ENCODE assay signal across 9 cellular contexts in genomic region chr1:201503397-201504176, GRCh38. TPM values are rescaled to one million over a fixed set of nuclear protein-coding genes. Genes with fewer than 3 reads are reported as not detected.
DNase-seq lines count a peak whose midpoint lies in the region; ATAC-seq and TF ChIP-seq lines count a peak whose summit lies in the region.
"Had no signal": no experiment of that assay in that cellular context is flagged by ENCODE, and none has a peak within 500 bp of the region (broad histone marks: within the 10 kb centered on the region; RNA-seq: fewer than 3 reads in every experiment).

No MANE protein-coding gene starts in this region.

- peaks cover 37% of the 10 kb centered on the region for H3K4me1 ChIP-seq in BLaER1
- peaks cover 18% of the 10 kb centered on the region for H3K4me1 ChIP-seq in endodermal cell (ENCODE audit: control insufficient read depth, insufficient read depth, low read length)

- H3K4me2 ChIP-seq in BLaER1 = peak overlapping the region; percentile 22; the same call in 1 of the 2 replicates

- H3K4me1 Mint-ChIP-seq in endodermal cell (peaks cover 45% of the 10 kb centered on the region), neural crest cell (peaks cover 57% of the 10 kb centered on the region)
- peaks cover 40% of the 10 kb centered on the region for H3K4me1 Mint-ChIP-seq in stimulated activated effector memory CD8-positive, alpha-beta T cell treated with anti-CD3 and anti-CD28 coated beads, Interleukin-12 subunit alpha, Interleukin-12 subunit beta, amount 100 ng/mL, for 72 hours

- peaks cover 30% of the 10 kb centered on the region for H3K27me3 Mint-ChIP-seq in endodermal cell (ENCODE audit: insufficient read depth)
- peaks cover 4% of the 10 kb centered on the region for H3K27me3 Mint-ChIP-seq in neural crest cell (ENCODE audit: low read depth)
- H3K27me3 Mint-ChIP-seq: activated naive CD4-positive, alpha-beta T cell treated with anti-CD3 and anti-CD28 coated beads, Interleukin-2, amount 50 U/mL, for 24 hours had no signal

- H3K4me3 ChIP-seq in BLaER1 (no peak overlapping the region), endodermal cell (ENCODE audit: low read length) (no peak overlapping the region)

- no peak for TF ChIP-seq POLR2A in GM18505 (IDR thresholded peaks at IDR 0.05; ENCODE audit: borderline replicate concordance, extremely low read depth, insufficient read depth, insufficient read length)

- no peak overlapping the region for H3K27ac ChIP-seq in BLaER1
- H3K27ac ChIP-seq in endodermal cell (ENCODE audit: low read depth, low read length) = peak overlapping the region; percentile 86

- 32 to 38% methylated on average over 10 to 13 of the region's 13 CpGs for WGBS in endodermal cell (ENCODE audit: insufficient coverage in 1 of 2, insufficient read length in 1 of 2), 2 experiments

- no peaks in the 10 kb centered on the region for H3K9me3 ChIP-seq in BLaER1
- H3K9me3 ChIP-seq in endodermal cell (ENCODE audit: control insufficient read depth, low read length) = no peaks in the 10 kb centered on the region

- H3K36me3 ChIP-seq in BLaER1 (peaks cover 6% of the 10 kb centered on the region; the same call in 1 of the 2 replicates), endodermal cell (ENCODE audit: control insufficient read depth, insufficient read depth, low read length) (no peaks in the 10 kb centered on the region)

- no peak overlapping the region for H3K9ac ChIP-seq in BLaER1
- no peak overlapping the region for H3K9ac ChIP-seq in endodermal cell (ENCODE audit: extremely low read depth, low read length, poor library complexity, severe bottlenecking)

- DNase-seq in NCI-H460 (ENCODE audit: extremely low read depth, low read depth) (peak; percentile 93), endodermal cell (peak; percentile 82), neural crest cell (ENCODE audit: low read depth, low spot score) (no peak), HK-2 (ENCODE audit: unreplicated experiment) (no peak)
- no peak for DNase-seq in stimulated activated effector memory CD8-positive, alpha-beta T cell treated with anti-CD3 and anti-CD28 coated beads, Interleukin-12 subunit alpha, Interleukin-12 subunit beta, amount 100 ng/mL, for 72 hours (ENCODE audit: low spot score in 2 of 2)

- H3K36me3 Mint-ChIP-seq in endodermal cell (ENCODE audit: low read depth) (no peaks in the 10 kb centered on the region), neural crest cell (ENCODE audit: low read depth) (no peaks in the 10 kb centered on the region)
- peaks cover 5% of the 10 kb centered on the region for H3K36me3 Mint-ChIP-seq in stimulated activated effector memory CD8-positive, alpha-beta T cell treated with anti-CD3 and anti-CD28 coated beads, Interleukin-12 subunit alpha, Interleukin-12 subunit beta, amount 100 ng/mL, for 72 hours
- H3K36me3 Mint-ChIP-seq: activated naive CD4-positive, alpha-beta T cell treated with anti-CD3 and anti-CD28 coated beads, Interleukin-2, amount 50 U/mL, for 24 hours had no signal

- peaks cover 7% of the 10 kb centered on the region for H4K20me1 ChIP-seq in BLaER1

- H3K27ac Mint-ChIP-seq in endodermal cell (peak overlapping the region; percentile 85), neural crest cell (ENCODE audit: unreplicated experiment) (no peak overlapping the region)
- no peak overlapping the region for H3K27ac Mint-ChIP-seq in stimulated activated effector memory CD8-positive, alpha-beta T cell treated with anti-CD3 and anti-CD28 coated beads, Interleukin-12 subunit alpha, Interleukin-12 subunit beta, amount 100 ng/mL, for 72 hours
- H3K27ac Mint-ChIP-seq: activated naive CD4-positive, alpha-beta T cell treated with anti-CD3 and anti-CD28 coated beads, Interleukin-2, amount 50 U/mL, for 24 hours had no signal

- H3K9me3 Mint-ChIP-seq in endodermal cell = no peaks in the 10 kb centered on the region
- H3K9me3 Mint-ChIP-seq in neural crest cell = no peaks in the 10 kb centered on the region
- H3K9me3 Mint-ChIP-seq in stimulated activated effector memory CD8-positive, alpha-beta T cell treated with anti-CD3 and anti-CD28 coated beads, Interleukin-12 subunit alpha, Interleukin-12 subunit beta, amount 100 ng/mL, for 72 hours = no peaks in the 10 kb centered on the region
- H3K9me3 Mint-ChIP-seq: activated naive CD4-positive, alpha-beta T cell treated with anti-CD3 and anti-CD28 coated beads, Interleukin-2, amount 50 U/mL, for 24 hours had no signal

- TF ChIP-seq CTCF in endodermal cell (conservative IDR thresholded peaks at IDR 0.05) (no peak), neural crest cell (conservative IDR thresholded peaks at IDR 0.05) (no peak)

- H3K27me3 ChIP-seq in BLaER1 = no peaks in the 10 kb centered on the region
- H3K27me3 ChIP-seq in endodermal cell (ENCODE audit: control insufficient read depth, insufficient read depth, low read length, poor library complexity, severe bottlenecking) = no peaks in the 10 kb centered on the region

- no peak for ATAC-seq in GM18505 (IDR thresholded peaks at IDR 0.05; ENCODE audit: unreplicated experiment)
- ATAC-seq in stimulated activated effector memory CD8-positive, alpha-beta T cell treated with anti-CD3 and anti-CD28 coated beads, Interleukin-12 subunit alpha, Interleukin-12 subunit beta, amount 100 ng/mL, for 72 hours = no peak
- ATAC-seq in HG02610 (IDR thresholded peaks at IDR 0.05; ENCODE audit: unreplicated experiment) = no peak

- H3K4me3 Mint-ChIP-seq in endodermal cell (no peak overlapping the region), neural crest cell (peak overlapping the region; percentile 25)
- H3K4me3 Mint-ChIP-seq in stimulated activated effector memory CD8-positive, alpha-beta T cell treated with anti-CD3 and anti-CD28 coated beads, Interleukin-12 subunit alpha, Interleukin-12 subunit beta, amount 100 ng/mL, for 72 hours = no peak overlapping the region
- H3K4me3 Mint-ChIP-seq: activated naive CD4-positive, alpha-beta T cell treated with anti-CD3 and anti-CD28 coated beads, Interleukin-2, amount 50 U/mL, for 24 hours had no signal

RNA-seq across cellular contexts. Expression of gene CSRP1, which starts 3.3 kb away (rescaled TPM):
- total RNA-seq in NCI-H460 (2014; rRNA removed; shearing (Covaris generic)) = 729 and 850 TPM in 2 replicates
- polyA plus RNA-seq in NCI-H460 (2014; cell fraction: nucleus; rRNA removed) = 1,097 and 1,161 TPM in 2 replicates
- 10 to 100 TPM; 16.1 to 17.7 TPM for total RNA-seq in endodermal cell
- polyA plus RNA-seq in endodermal cell (2013, experiment 1 of 2) = 16.1 TPM
- polyA plus RNA-seq in endodermal cell (2013, experiment 2 of 2) = 21.3 TPM
- total RNA-seq in neural crest cell = 0.41 and 1.5 TPM in 2 replicates

RNA-seq across cellular contexts. Expression of gene PHLDA3, which starts 34.6 kb away (rescaled TPM):
- 53.8 and 54.6 TPM in 2 replicates for total RNA-seq in NCI-H460 (2014; rRNA removed; shearing (Covaris generic))
- 32.9 and 44.9 TPM in 2 replicates for polyA plus RNA-seq in NCI-H460 (2014; cell fraction: nucleus; rRNA removed)
- total RNA-seq in endodermal cell = 10 to 100 TPM in 1 of 2 donors, 1 to 10 TPM in 1; 9.6 to 15.8 TPM
- 26.6 TPM for polyA plus RNA-seq in endodermal cell (2013, experiment 1 of 2)
- 25.3 TPM for polyA plus RNA-seq in endodermal cell (2013, experiment 2 of 2)
- 10.7 and 12.6 TPM in 2 replicates for total RNA-seq in neural crest cell

RNA-seq across cellular contexts. Expression of gene NAV1, which starts 35.3 kb away (rescaled TPM):
- 0.92 and 0.94 TPM in 2 replicates for total RNA-seq in NCI-H460 (2014; rRNA removed; shearing (Covaris generic))
- polyA plus RNA-seq in NCI-H460 (2014; cell fraction: nucleus; rRNA removed) = 0.90 and 1.4 TPM in 2 replicates
- total RNA-seq in endodermal cell (10 to 100 TPM; 42.2 to 62.5 TPM), neural crest cell (44.1 and 47.3 TPM in 2 replicates)
- polyA plus RNA-seq in endodermal cell (2013, experiment 1 of 2) = 25.8 TPM
- 23.3 TPM for polyA plus RNA-seq in endodermal cell (2013, experiment 2 of 2)

Comparison
In these comparisons a context has a peak if more than half of its experiments do, and no peak if none do; other contexts are left out.
1. DNase-seq: peak in NCI-H460 (single experiment) and endodermal cell (single experiment); none in neural crest cell (single experiment), stimulated activated effector memory CD8-positive, alpha-beta T cell treated with anti-CD3 and anti-CD28 coated beads, Interleukin-12 subunit alpha, Interleukin-12 subunit beta, amount 100 ng/mL, for 72 hours (0 of 2) and HK-2 (single experiment).
2. RNA of gene CSRP1, which starts 3.3 kb away (total RNA-seq): 729 to 850 TPM in NCI-H460; 16.1 to 17.7 TPM in endodermal cell and 0.41 to 1.5 TPM in neural crest cell; every median in the first group is over 10 times any median in the second.
3. RNA of gene NAV1, which starts 35.3 kb away (total RNA-seq): 42.2 to 62.5 TPM in endodermal cell and 44.1 to 47.3 TPM in neural crest cell; 0.92 to 0.94 TPM in NCI-H460; every median in the first group is over 10 times any median in the second.